Comparison of ENCODE assay signal across 9 cellular contexts in genomic region chr18:3623769-3624545, GRCh38.
DNase-seq lines count a peak whose midpoint lies in the region; ATAC-seq and TF ChIP-seq lines count a peak whose summit lies in the region.
"Had no signal": no experiment of that assay in that cellular context is flagged by ENCODE, and none has a peak within 500 bp of the region (broad histone marks: within the 10 kb centered on the region; RNA-seq: fewer than 3 reads in every experiment).

No MANE protein-coding gene starts in this region.

- CTCF ChIA-PET in activated CD4-positive, alpha-beta T cell treated with anti-CD3 and anti-CD28 coated beads for 36 hours (lab: Charles Lee), result interaction anchor here (0.7 to 1.8 kb wide), 9 partner anchors 12 to 326 kb away, joined by 3 to 8 read pairs (median 3); no protein-coding TSS in a partner anchor

- peak overlapping the region; percentile 30 for H3K27ac ChIP-seq in effector memory CD4-positive, alpha-beta T cell (ENCODE audit: insufficient read depth, low read length, poor library complexity, severe bottlenecking)
- peak overlapping the region; percentile 100 for H3K27ac ChIP-seq in mesodermal cell (ENCODE audit: low read depth, low read length, severe bottlenecking)
- peak overlapping the region; percentile 89 for H3K27ac ChIP-seq in upper lobe of right lung
- H3K27ac ChIP-seq: C4-2B had no signal

- no peaks in the 10 kb centered on the region for H3K36me3 ChIP-seq in effector memory CD4-positive, alpha-beta T cell (ENCODE audit: control insufficient read depth, insufficient read depth, low read length)
- no peaks in the 10 kb centered on the region for H3K36me3 ChIP-seq in mesodermal cell (ENCODE audit: control insufficient read depth, insufficient read depth, low read length)
- no peaks in the 10 kb centered on the region for H3K36me3 ChIP-seq in upper lobe of right lung

- no peak overlapping the region for H3K4me3 ChIP-seq in effector memory CD4-positive, alpha-beta T cell (ENCODE audit: insufficient read depth, low read depth, low read length, poor library complexity, severe bottlenecking)
- H3K4me3 ChIP-seq in mesodermal cell (ENCODE audit: extremely low read depth, insufficient read depth, low read length, poor library complexity, severe bottlenecking), result peak overlapping the region; percentile 21
- H3K4me3 ChIP-seq in upper lobe of right lung, result no peak overlapping the region

- H3K27me3 ChIP-seq in effector memory CD4-positive, alpha-beta T cell (replicated peaks; ENCODE audit: control insufficient read depth, insufficient read depth, low read length, poor library complexity, severe bottlenecking), result no peaks in the 10 kb centered on the region
- H3K27me3 ChIP-seq in upper lobe of right lung, result no peaks in the 10 kb centered on the region

- 12 to 21% methylated on average over 15 to 23 of the region's 30 CpGs for WGBS in mesodermal cell (ENCODE audit: insufficient coverage in 2 of 2), 2 experiments

- peaks cover 39% of the 10 kb centered on the region for H3K4me1 Mint-ChIP-seq in activated CD4-positive, alpha-beta T cell treated with anti-CD3 and anti-CD28 coated beads for 36 hours
- peaks cover 24% of the 10 kb centered on the region for H3K4me1 Mint-ChIP-seq in T-helper 1 cell treated with Interleukin-12 subunit alpha and Interleukin-12 subunit beta and Interleukin-4 antibody, amounts not matched to agents 30 μg/mL and 1 μg/mL, for 36 hours (ENCODE audit: low read depth)

- POLR2A ChIA-PET in activated CD4-positive, alpha-beta T cell treated with anti-CD3 and anti-CD28 coated beads for 36 hours (lab: Charles Lee), result interaction anchor here (0.6 kb wide), 1 partner anchor 363 kb away, joined by 7 read pairs; no protein-coding TSS in a partner anchor

- ATAC-seq in activated CD4-positive, alpha-beta T cell treated with anti-CD3 and anti-CD28 coated beads for 36 hours, result peak; percentile 50
- peak; percentile 88 for ATAC-seq in upper lobe of right lung

- intact Hi-C loops in activated CD4-positive, alpha-beta T cell treated with anti-CD3 and anti-CD28 coated beads for 36 hours (cut with DNase I, micrococcal nuclease), result loop anchor here (1.0 to 2.0 kb wide), 4 partner anchors 18 to 29 kb away; no protein-coding TSS in a partner anchor
- intact Hi-C loops in upper lobe of right lung (cut with DNase I), result no loop called here

- no peaks in the 10 kb centered on the region for H3K9me3 Mint-ChIP-seq in activated CD4-positive, alpha-beta T cell treated with anti-CD3 and anti-CD28 coated beads for 36 hours (ENCODE audit: low read depth)
- H3K9me3 Mint-ChIP-seq in T-helper 1 cell treated with Interleukin-12 subunit alpha and Interleukin-12 subunit beta and Interleukin-4 antibody, amounts not matched to agents 30 μg/mL and 1 μg/mL, for 36 hours, result no peaks in the 10 kb centered on the region

- peak overlapping the region; percentile 42 for H3K4me3 Mint-ChIP-seq in activated CD4-positive, alpha-beta T cell treated with anti-CD3 and anti-CD28 coated beads for 36 hours
- H3K4me3 Mint-ChIP-seq in T-helper 1 cell treated with Interleukin-12 subunit alpha and Interleukin-12 subunit beta and Interleukin-4 antibody, amounts not matched to agents 30 μg/mL and 1 μg/mL, for 36 hours, result peak overlapping the region; percentile 29

- peaks cover 16% of the 10 kb centered on the region for H3K4me1 ChIP-seq in effector memory CD4-positive, alpha-beta T cell (ENCODE audit: control insufficient read depth, insufficient read depth, low read length, poor library complexity, severe bottlenecking)
- peaks cover 33% of the 10 kb centered on the region for H3K4me1 ChIP-seq in mesodermal cell (ENCODE audit: control insufficient read depth, insufficient read depth, low read length, poor library complexity, severe bottlenecking)
- H3K4me1 ChIP-seq in upper lobe of right lung, result peaks cover 28% of the 10 kb centered on the region

- TF ChIP-seq CTCF in upper lobe of right lung (IDR thresholded peaks at IDR 0.05), result no peak

- peak; percentile 68 for DNase-seq in activated CD4-positive, alpha-beta T cell treated with anti-CD3 and anti-CD28 coated beads for 36 hours
- no peak for DNase-seq in activated CD4-positive, alpha-beta T cell treated with anti-CD3 and anti-CD28 coated beads, Interleukin-2, amount 50 U/mL, for 1 hour
- no peak for DNase-seq in effector memory CD4-positive, alpha-beta T cell
- DNase-seq in upper lobe of right lung, result peak; percentile 80
- DNase-seq in NCI-H146 (lab: John Stamatoyannopoulos, UW), result no peak
- no peak for DNase-seq in NCI-H187 (lab: John Stamatoyannopoulos, UW)

- no peaks in the 10 kb centered on the region for H3K27me3 Mint-ChIP-seq in activated CD4-positive, alpha-beta T cell treated with anti-CD3 and anti-CD28 coated beads for 36 hours
- H3K27me3 Mint-ChIP-seq in T-helper 1 cell treated with Interleukin-12 subunit alpha and Interleukin-12 subunit beta and Interleukin-4 antibody, amounts not matched to agents 30 μg/mL and 1 μg/mL, for 36 hours (ENCODE audit: low read depth), result no peaks in the 10 kb centered on the region

- H3K9me3 ChIP-seq in effector memory CD4-positive, alpha-beta T cell (ENCODE audit: control insufficient read depth, low read length), result no peaks in the 10 kb centered on the region
- no peaks in the 10 kb centered on the region for H3K9me3 ChIP-seq in mesodermal cell (ENCODE audit: control insufficient read depth, low read length)
- no peaks in the 10 kb centered on the region for H3K9me3 ChIP-seq in upper lobe of right lung

- H3K27ac Mint-ChIP-seq in activated CD4-positive, alpha-beta T cell treated with anti-CD3 and anti-CD28 coated beads for 36 hours, result peak overlapping the region; percentile 91
- peak overlapping the region; percentile 89 for H3K27ac Mint-ChIP-seq in T-helper 1 cell treated with Interleukin-12 subunit alpha and Interleukin-12 subunit beta and Interleukin-4 antibody, amounts not matched to agents 30 μg/mL and 1 μg/mL, for 36 hours

- no peaks in the 10 kb centered on the region for H3K36me3 Mint-ChIP-seq in activated CD4-positive, alpha-beta T cell treated with anti-CD3 and anti-CD28 coated beads for 36 hours (ENCODE audit: low read depth)
- H3K36me3 Mint-ChIP-seq in T-helper 1 cell treated with Interleukin-12 subunit alpha and Interleukin-12 subunit beta and Interleukin-4 antibody, amounts not matched to agents 30 μg/mL and 1 μg/mL, for 36 hours (ENCODE audit: low read depth), result no peaks in the 10 kb centered on the region

Comparison
In these comparisons a context has a peak if more than half of its experiments do, and no peak if none do; other contexts are left out.
1. DNase-seq: peak in activated CD4-positive, alpha-beta T cell treated with anti-CD3 and anti-CD28 coated beads for 36 hours (single experiment) and upper lobe of right lung (single experiment); none in activated CD4-positive, alpha-beta T cell treated with anti-CD3 and anti-CD28 coated beads, Interleukin-2, amount 50 U/mL, for 1 hour (single experiment), effector memory CD4-positive, alpha-beta T cell (0 of 3), NCI-H146 (single experiment) and NCI-H187 (0 of 2).
2. H3K27ac ChIP-seq: peak in every context shown above with its lines; median percentile 100 in mesodermal cell; 89 in upper lobe of right lung; 30 in effector memory CD4-positive, alpha-beta T cell.